In genomic region chr3:186108941-186109865, GRCh38 we compare ENCODE assay signal across 1 cellular context.
TF ChIP-seq lines count a peak whose summit lies in the region.

ETV5 (minus strand) TSS chr3:186109089; CDS start chr3:186105868, 3,221 bp downstream.

TF ChIP-seq in HepG2, 621 proteins besides CTCF, POLR2A, EP300 and RAD21 (continued from another document and continues in another):
- TF ChIP-seq TFAP4 (IDR thresholded peaks at IDR 0.05; ENCODE audit: borderline replicate concordance, low read depth) (peak; percentile 85; the same call in 1 of the 2 replicates), SAFB2 (CRISPR knock-in tag; IDR thresholded peaks at IDR 0.05; ENCODE audit: borderline replicate concordance, low read depth) (0 out of 2 replicates have a peak, but pooled peaks have one; percentile 70), ZNF138 (CRISPR knock-in tag; IDR thresholded peaks at IDR 0.05; ENCODE audit: low read depth) (0 out of 2 replicates have a peak, but pooled peaks have one; percentile 22), POLR2G (IDR thresholded peaks at IDR 0.05; ENCODE audit: low read depth, low read length) (peak; percentile 88), MXI1 (IDR thresholded peaks at IDR 0.05; ENCODE audit: borderline replicate concordance, low read depth, low read length) (peak; percentile 62; the same call in 2 of the 3 replicates), ERF (CRISPR knock-in tag; IDR thresholded peaks at IDR 0.05) (peak; percentile 72), CCDC6 (CRISPR knock-in tag; IDR thresholded peaks at IDR 0.05) (0 out of 2 replicates have a peak, but pooled peaks have one; percentile 74), MAX (IDR thresholded peaks at IDR 0.05) (peak; percentile 69; the same call in 1 of the 2 replicates), RBFOX2 (IDR thresholded peaks at IDR 0.05; ENCODE audit: low read depth, low read length) (peak; percentile 97), GTF2F1 (IDR thresholded peaks at IDR 0.05; ENCODE audit: low read length) (peak; percentile 65; the same call in 1 of the 2 replicates), GATAD2A (CRISPR knock-in tag; IDR thresholded peaks at IDR 0.05) (no peak; the same call in 1 of the 2 replicates), MBD4 (IDR thresholded peaks at IDR 0.05; ENCODE audit: borderline replicate concordance, low read length) (no peak), FOXP4 (CRISPR knock-in tag; IDR thresholded peaks at IDR 0.05) (0 out of 2 replicates have a peak, but pooled peaks have one; percentile 16), MLLT10 (CRISPR knock-in tag; IDR thresholded peaks at IDR 0.05) (no peak), ZNF430 (CRISPR knock-in tag; IDR thresholded peaks at IDR 0.05) (peak; percentile 30), THAP11 (CRISPR knock-in tag; IDR thresholded peaks at IDR 0.05) (peak; percentile 62; the same call in 1 of the 2 replicates), PAWR (CRISPR knock-in tag; IDR thresholded peaks at IDR 0.05; ENCODE audit: borderline replicate concordance) (no peak), ZNF574 (CRISPR knock-in tag; IDR thresholded peaks at IDR 0.05) (peak; percentile 53; the same call in 1 of the 2 replicates), MAZ (IDR thresholded peaks at IDR 0.05; ENCODE audit: borderline replicate concordance, low read depth, low read length) (no peak), MAZ (CRISPR knock-in tag; IDR thresholded peaks at IDR 0.05; ENCODE audit: low read depth) (peak; percentile 88), ZNF160 (CRISPR knock-in tag; IDR thresholded peaks at IDR 0.05) (peak; percentile 61; the same call in 1 of the 2 replicates), EZH2 (conservative IDR thresholded peaks at IDR 0.05; ENCODE audit: low read depth, low read length) (no peak), FOSL2 (CRISPR knock-in tag; IDR thresholded peaks at IDR 0.05) (peak; percentile 66), ZNF501 (CRISPR knock-in tag; IDR thresholded peaks at IDR 0.05) (0 out of 2 replicates have a peak, but pooled peaks have one; percentile 48), HNRNPLL (IDR thresholded peaks at IDR 0.05; ENCODE audit: low read depth, low read length, poor library complexity, severe bottlenecking) (peak; percentile 81), NFE2L1 (CRISPR knock-in tag; IDR thresholded peaks at IDR 0.05; ENCODE audit: borderline replicate concordance) (no peak), ARHGAP35 (CRISPR knock-in tag; IDR thresholded peaks at IDR 0.05; ENCODE audit: borderline replicate concordance) (no peak), ZNF782 (CRISPR knock-in tag; IDR thresholded peaks at IDR 0.05; ENCODE audit: borderline replicate concordance) (no peak), CEBPG (CRISPR knock-in tag; IDR thresholded peaks at IDR 0.05) (peak; percentile 47; the same call in 1 of the 2 replicates), ZNF503 (CRISPR knock-in tag; IDR thresholded peaks at IDR 0.05) (peak; percentile 34; the same call in 1 of the 2 replicates), SOX13 (IDR thresholded peaks at IDR 0.05) (no peak), SOX13 (CRISPR knock-in tag; conservative IDR thresholded peaks at IDR 0.05 in 1 of 2, IDR thresholded peaks at IDR 0.05 in 1 of 2) (peak in 1 of 2 experiments; percentile 7; a peak in 1 of 4 replicates), MAFK (conservative IDR thresholded peaks at IDR 0.05 in 1 of 2, IDR thresholded peaks at IDR 0.05 in 1 of 2; ENCODE audit: low read length in 2 of 2) (peak; percentile 44 to 57; a peak in 3 of 4 replicates), NFYC (CRISPR knock-in tag; IDR thresholded peaks at IDR 0.05) (peak; percentile 96)
- TF ChIP-seq, protein P1, sequence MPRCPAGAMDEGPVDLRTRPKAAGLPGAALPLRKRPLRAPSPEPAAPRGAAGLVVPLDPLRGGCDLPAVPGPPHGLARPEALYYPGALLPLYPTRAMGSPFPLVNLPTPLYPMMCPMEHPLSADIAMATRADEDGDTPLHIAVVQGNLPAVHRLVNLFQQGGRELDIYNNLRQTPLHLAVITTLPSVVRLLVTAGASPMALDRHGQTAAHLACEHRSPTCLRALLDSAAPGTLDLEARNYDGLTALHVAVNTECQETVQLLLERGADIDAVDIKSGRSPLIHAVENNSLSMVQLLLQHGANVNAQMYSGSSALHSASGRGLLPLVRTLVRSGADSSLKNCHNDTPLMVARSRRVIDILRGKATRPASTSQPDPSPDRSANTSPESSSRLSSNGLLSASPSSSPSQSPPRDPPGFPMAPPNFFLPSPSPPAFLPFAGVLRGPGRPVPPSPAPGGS (CRISPR knock-in tag; IDR thresholded peaks at IDR 0.05), result no peak
- TF ChIP-seq, protein P2, sequence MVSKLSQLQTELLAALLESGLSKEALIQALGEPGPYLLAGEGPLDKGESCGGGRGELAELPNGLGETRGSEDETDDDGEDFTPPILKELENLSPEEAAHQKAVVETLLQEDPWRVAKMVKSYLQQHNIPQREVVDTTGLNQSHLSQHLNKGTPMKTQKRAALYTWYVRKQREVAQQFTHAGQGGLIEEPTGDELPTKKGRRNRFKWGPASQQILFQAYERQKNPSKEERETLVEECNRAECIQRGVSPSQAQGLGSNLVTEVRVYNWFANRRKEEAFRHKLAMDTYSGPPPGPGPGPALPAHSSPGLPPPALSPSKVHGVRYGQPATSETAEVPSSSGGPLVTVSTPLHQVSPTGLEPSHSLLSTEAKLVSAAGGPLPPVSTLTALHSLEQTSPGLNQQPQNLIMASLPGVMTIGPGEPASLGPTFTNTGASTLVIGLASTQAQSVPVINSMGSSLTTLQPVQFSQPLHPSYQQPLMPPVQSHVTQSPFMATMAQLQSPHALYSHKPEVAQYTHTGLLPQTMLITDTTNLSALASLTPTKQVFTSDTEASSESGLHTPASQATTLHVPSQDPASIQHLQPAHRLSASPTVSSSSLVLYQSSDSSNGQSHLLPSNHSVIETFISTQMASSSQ (IDR thresholded peaks at IDR 0.05; ENCODE audit: low read depth), result no peak
- TF ChIP-seq, protein P2 (CRISPR knock-in tag; IDR thresholded peaks at IDR 0.05; ENCODE audit: borderline replicate concordance), result peak; percentile 66; the same call in 1 of the 2 replicates
- TF ChIP-seq, protein P3, sequence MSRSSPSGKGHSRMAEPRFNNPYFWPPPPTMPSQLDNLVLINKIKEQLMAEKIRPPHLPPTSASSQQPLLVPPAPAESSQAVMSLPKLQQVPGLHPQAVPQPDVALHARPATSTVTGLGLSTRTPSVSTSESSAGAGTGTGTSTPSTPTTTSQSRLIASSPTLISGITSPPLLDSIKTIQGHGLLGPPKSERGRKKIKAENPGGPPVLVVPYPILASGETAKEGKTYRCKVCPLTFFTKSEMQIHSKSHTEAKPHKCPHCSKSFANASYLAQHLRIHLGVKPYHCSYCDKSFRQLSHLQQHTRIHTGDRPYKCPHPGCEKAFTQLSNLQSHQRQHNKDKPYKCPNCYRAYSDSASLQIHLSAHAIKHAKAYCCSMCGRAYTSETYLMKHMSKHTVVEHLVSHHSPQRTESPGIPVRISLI (CRISPR knock-in tag; IDR thresholded peaks at IDR 0.05; ENCODE audit: borderline replicate concordance), result peak; percentile 77; the same call in 1 of the 2 replicates
- TF ChIP-seq, protein P4, sequence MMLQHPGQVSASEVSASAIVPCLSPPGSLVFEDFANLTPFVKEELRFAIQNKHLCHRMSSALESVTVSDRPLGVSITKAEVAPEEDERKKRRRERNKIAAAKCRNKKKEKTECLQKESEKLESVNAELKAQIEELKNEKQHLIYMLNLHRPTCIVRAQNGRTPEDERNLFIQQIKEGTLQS (CRISPR knock-in tag; IDR thresholded peaks at IDR 0.05), result no peak
- TF ChIP-seq, protein P5, sequence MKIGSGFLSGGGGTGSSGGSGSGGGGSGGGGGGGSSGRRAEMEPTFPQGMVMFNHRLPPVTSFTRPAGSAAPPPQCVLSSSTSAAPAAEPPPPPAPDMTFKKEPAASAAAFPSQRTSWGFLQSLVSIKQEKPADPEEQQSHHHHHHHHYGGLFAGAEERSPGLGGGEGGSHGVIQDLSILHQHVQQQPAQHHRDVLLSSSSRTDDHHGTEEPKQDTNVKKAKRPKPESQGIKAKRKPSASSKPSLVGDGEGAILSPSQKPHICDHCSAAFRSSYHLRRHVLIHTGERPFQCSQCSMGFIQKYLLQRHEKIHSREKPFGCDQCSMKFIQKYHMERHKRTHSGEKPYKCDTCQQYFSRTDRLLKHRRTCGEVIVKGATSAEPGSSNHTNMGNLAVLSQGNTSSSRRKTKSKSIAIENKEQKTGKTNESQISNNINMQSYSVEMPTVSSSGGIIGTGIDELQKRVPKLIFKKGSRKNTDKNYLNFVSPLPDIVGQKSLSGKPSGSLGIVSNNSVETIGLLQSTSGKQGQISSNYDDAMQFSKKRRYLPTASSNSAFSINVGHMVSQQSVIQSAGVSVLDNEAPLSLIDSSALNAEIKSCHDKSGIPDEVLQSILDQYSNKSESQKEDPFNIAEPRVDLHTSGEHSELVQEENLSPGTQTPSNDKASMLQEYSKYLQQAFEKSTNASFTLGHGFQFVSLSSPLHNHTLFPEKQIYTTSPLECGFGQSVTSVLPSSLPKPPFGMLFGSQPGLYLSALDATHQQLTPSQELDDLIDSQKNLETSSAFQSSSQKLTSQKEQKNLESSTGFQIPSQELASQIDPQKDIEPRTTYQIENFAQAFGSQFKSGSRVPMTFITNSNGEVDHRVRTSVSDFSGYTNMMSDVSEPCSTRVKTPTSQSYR (CRISPR knock-in tag; IDR thresholded peaks at IDR 0.05; ENCODE audit: borderline replicate concordance), result no peak; the same call in 1 of the 2 replicates
